Comparison of ENCODE assay signal across 8 cellular contexts in the genomic region with DNA sequence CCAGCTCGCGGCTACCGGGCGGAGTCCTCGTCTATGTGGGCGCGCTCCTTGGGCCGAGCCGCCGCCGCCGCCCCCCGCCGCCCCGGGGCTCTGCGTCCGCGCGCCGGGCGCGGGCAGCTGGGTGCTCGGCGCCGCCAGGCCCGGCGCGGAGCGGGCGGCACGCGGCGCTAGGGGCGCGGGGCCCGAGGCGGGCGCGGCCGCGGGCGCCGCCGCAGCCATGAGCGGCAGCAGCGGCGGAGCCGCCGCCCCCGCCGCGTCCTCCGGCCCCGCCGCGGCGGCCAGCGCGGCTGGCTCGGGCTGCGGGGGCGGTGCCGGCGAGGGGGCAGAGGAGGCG. TPM values are rescaled to one million over a fixed set of nuclear protein-coding genes. Genes with fewer than 3 reads are reported as not detected.
DNase-seq lines count a peak whose midpoint lies in the region; ATAC-seq and TF ChIP-seq lines count a peak whose summit lies in the region.

No MANE protein-coding gene starts in this region.

- no peak for TF ChIP-seq EP300 in ovary (IDR thresholded peaks at IDR 0.05)

- intact Hi-C loops in ovary (cut with DNase I) = loop anchor here (5.0 to 10.0 kb wide), 5 partner anchors 51 to 124 kb away; no protein-coding TSS in a partner anchor

- H3K9me3 ChIP-seq in ovary = no peaks in the 10 kb centered on the region

- no peaks in the 10 kb centered on the region for H3K27me3 ChIP-seq in ovary

- H3K4me1 ChIP-seq in ovary (ENCODE audit: insufficient read depth) = peaks cover 11% of the 10 kb centered on the region

- WGBS in ovary, 3 donors = 1% methylated on average over 38 to 65 of the region's 65 CpGs; no CpG with 5 or more reads in 1 of the 3 donors

- no peak for TF ChIP-seq POLR2A in ovary (IDR thresholded peaks at IDR 0.05)

- DNase-seq in caudate nucleus (lab: John Stamatoyannopoulos, UW) (no peak), ovary (no peak), UCSD-AML1 (lab: John Stamatoyannopoulos, UW; ENCODE audit: unreplicated experiment) (no peak), NCI-H345 (lab: John Stamatoyannopoulos, UW) (no peak), kidney glomerular epithelial cell (lab: John Stamatoyannopoulos, UW) (no peak), NCI-H446 treated with DMSO at 0.1 percent for 48 hours (lab: John Stamatoyannopoulos, UW) (no peak)

- peak overlapping the region; percentile 88 for H3K27ac ChIP-seq in caudate nucleus (ENCODE audit: low read depth, low read length)
- H3K27ac ChIP-seq in ovary = peak overlapping the region; percentile 96 to 97

- TF ChIP-seq CTCF in ovary (IDR thresholded peaks at IDR 0.05) = no peak

- peak overlapping the region; percentile 78 for H3K4me3 ChIP-seq in ovary

- ATAC-seq in GM19372 (IDR thresholded peaks at IDR 0.05; ENCODE audit: low read depth, unreplicated experiment) (peak; percentile 5), HG03097 (IDR thresholded peaks at IDR 0.05; ENCODE audit: low FRiP score, unreplicated experiment) (peak; percentile 15)

- no peaks in the 10 kb centered on the region for H3K36me3 ChIP-seq in ovary

RNA-seq across cellular contexts. Expression of a gene that starts 0.3 kb away (rescaled TPM):
- 100 to 1,000 TPM in 5 of 7 donors, 10 to 100 TPM in 2; 93.3 to 268 (median 132) TPM for total RNA-seq in ovary
- polyA plus RNA-seq in ovary = 10 to 100 TPM; 58.4 to 67.1 TPM
